Comparison of ENCODE assay signal across 8 cellular contexts in the genomic region with DNA sequence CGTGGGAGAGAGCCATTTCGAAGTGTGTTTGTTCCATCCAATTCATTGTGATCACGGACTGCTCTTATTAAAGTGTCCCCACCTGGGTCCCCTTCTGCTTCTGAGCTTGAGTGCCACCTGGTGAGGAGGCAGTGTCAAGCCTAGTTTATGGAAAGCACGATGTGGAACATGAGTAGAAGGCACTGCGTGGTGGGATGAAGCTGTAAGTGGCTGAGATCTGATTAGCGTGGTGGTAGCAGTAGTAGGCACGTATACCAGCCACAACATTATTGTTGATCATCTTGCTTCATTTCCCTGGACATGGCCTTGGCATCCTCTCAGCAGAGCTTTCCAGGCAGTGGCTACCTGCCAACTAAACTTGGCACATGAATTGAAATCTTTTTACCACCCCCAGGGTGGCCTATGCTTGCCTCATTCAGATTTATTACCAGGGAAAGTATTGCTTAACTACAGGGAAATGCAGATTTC. TPM values are rescaled to one million over a fixed set of nuclear protein-coding genes. Genes with fewer than 3 reads are reported as not detected.
DNase-seq lines count a peak whose midpoint lies in the region; ATAC-seq and TF ChIP-seq lines count a peak whose summit lies in the region.

No MANE protein-coding gene starts in this region.

- intact Hi-C loops in vagina (cut with DNase I): no loop called here

- no peaks in the 10 kb centered on the region for H3K4me1 ChIP-seq in vagina

- no peak for DNase-seq in stimulated activated naive CD8-positive, alpha-beta T cell treated with anti-CD3 and anti-CD28 coated beads, Interleukin-15, Interleukin-2, amounts not matched to agents 100 U/mL and 50 U/mL, for 24 hours
- DNase-seq in stimulated activated naive CD8-positive, alpha-beta T cell treated with anti-CD3 and anti-CD28 coated beads, Interleukin-15, amount 100 ng/mL, for 72 hours: no peak
- peak; percentile 35 for DNase-seq in SW480 (ENCODE audit: low spot score)
- peak; percentile 12 for DNase-seq in iPS-NIHi11 (ENCODE audit: low spot score)
- no peak for DNase-seq in HPDE6-E6E7 (ENCODE audit: extremely low spot score)
- no peak for DNase-seq in NOMO-1 treated with dmso at 0.1 percent for 144 hours (lab: John Stamatoyannopoulos, UW; ENCODE audit: unreplicated experiment)
- DNase-seq in vagina (ENCODE audit: extremely low spot score in 2 of 2): no peak

- H3K9me3 ChIP-seq in vagina: no peaks in the 10 kb centered on the region

- no peaks in the 10 kb centered on the region for H3K27me3 ChIP-seq in vagina

- H3K9me3 Mint-ChIP-seq in stimulated activated naive CD8-positive, alpha-beta T cell treated with anti-CD3 and anti-CD28 coated beads, Interleukin-15, amount 100 ng/mL, for 72 hours: no peaks in the 10 kb centered on the region

- H3K4me3 ChIP-seq in vagina: no peak overlapping the region

- H3K4me3 Mint-ChIP-seq in stimulated activated naive CD8-positive, alpha-beta T cell treated with anti-CD3 and anti-CD28 coated beads, Interleukin-15, amount 100 ng/mL, for 72 hours: no peak overlapping the region

- TF ChIP-seq POLR2A in vagina (IDR thresholded peaks at IDR 0.05): no peak

- H3K4me1 Mint-ChIP-seq in stimulated activated naive CD8-positive, alpha-beta T cell treated with anti-CD3 and anti-CD28 coated beads, Interleukin-15, amount 100 ng/mL, for 72 hours: no peaks in the 10 kb centered on the region

- no peaks in the 10 kb centered on the region for H3K36me3 ChIP-seq in vagina

- no peak for TF ChIP-seq CTCF in vagina (IDR thresholded peaks at IDR 0.05)

- peak; percentile 49 for ATAC-seq in stimulated activated naive CD8-positive, alpha-beta T cell treated with anti-CD3 and anti-CD28 coated beads, Interleukin-15, Interleukin-2, amounts not matched to agents 100 U/mL and 50 U/mL, for 24 hours
- no peak for ATAC-seq in stimulated activated naive CD8-positive, alpha-beta T cell treated with anti-CD3 and anti-CD28 coated beads, Interleukin-15, amount 100 ng/mL, for 72 hours
- ATAC-seq in HG03354 (IDR thresholded peaks at IDR 0.05; ENCODE audit: poor library complexity, severe bottlenecking, unreplicated experiment): peak; percentile 71

- H3K27ac ChIP-seq in vagina: no peak overlapping the region

- no peak overlapping the region for H3K27ac Mint-ChIP-seq in stimulated activated naive CD8-positive, alpha-beta T cell treated with anti-CD3 and anti-CD28 coated beads, Interleukin-15, amount 100 ng/mL, for 72 hours

- H3K27me3 Mint-ChIP-seq in stimulated activated naive CD8-positive, alpha-beta T cell treated with anti-CD3 and anti-CD28 coated beads, Interleukin-15, amount 100 ng/mL, for 72 hours: no peaks in the 10 kb centered on the region

RNA-seq across cellular contexts. Expression of gene GPAT3, which starts 46.4 kb away (rescaled TPM):
- total RNA-seq in vagina: 5.2 TPM

Comparison
In these comparisons a context has a peak if more than half of its experiments do, and no peak if none do; other contexts are left out.
1. DNase-seq: peak in SW480 (single experiment) and iPS-NIHi11 (single experiment); none in stimulated activated naive CD8-positive, alpha-beta T cell treated with anti-CD3 and anti-CD28 coated beads, Interleukin-15, Interleukin-2, amounts not matched to agents 100 U/mL and 50 U/mL, for 24 hours (single experiment), stimulated activated naive CD8-positive, alpha-beta T cell treated with anti-CD3 and anti-CD28 coated beads, Interleukin-15, amount 100 ng/mL, for 72 hours (0 of 2), HPDE6-E6E7 (single experiment), NOMO-1 treated with dmso at 0.1 percent for 144 hours (single experiment) and vagina (0 of 2).